ENCODE assay signal across 27 cellular contexts in the genomic region with DNA sequence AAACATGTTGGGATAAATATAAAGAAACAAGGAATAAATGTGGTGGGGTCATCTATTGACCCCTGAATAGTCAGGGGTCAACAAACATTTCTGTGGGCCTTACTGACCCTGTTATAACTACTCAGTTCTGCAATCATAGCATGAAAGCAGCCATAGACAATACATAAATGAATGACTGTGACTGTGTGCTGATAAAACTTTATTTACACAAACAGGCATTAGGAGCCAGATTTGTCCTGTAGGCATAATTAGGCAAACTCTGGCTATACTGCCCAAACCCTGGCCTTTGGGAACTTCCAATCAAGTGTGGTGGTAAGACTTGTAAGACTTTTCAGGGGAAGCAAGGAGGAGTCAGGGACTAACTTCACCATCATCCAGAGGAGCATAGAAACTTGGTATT.
"Had no signal": no experiment of that assay in that cellular context is flagged by ENCODE, and none has a peak within 500 bp of the region (broad histone marks: within the 10 kb centered on the region; RNA-seq: fewer than 3 reads in every experiment).

No MANE protein-coding gene starts in this region.

- ATAC-seq: stimulated activated effector memory CD8-positive, alpha-beta T cell treated with anti-CD3 and anti-CD28 coated beads, Interleukin-12 subunit alpha, Interleukin-12 subunit beta, amount 100 ng/mL, for 72 hours; stimulated activated memory B cell treated with anti-CD40 and anti-IgM and Interleukin-4, amounts not matched to agents 10 μg/mL and 1 μg/mL and 100 μg/mL, for 72 hours; stimulated activated naive B cell treated with anti-CD40 and anti-IgM and Interleukin-4, amounts not matched to agents 10 μg/mL and 1 μg/mL and 100 μg/mL, for 72 hours; stimulated activated naive CD8-positive, alpha-beta T cell treated with anti-CD3 and anti-CD28 coated beads, Interleukin-15, amount 100 ng/mL, for 72 hours; stimulated activated naive CD8-positive, alpha-beta T cell treated with anti-CD3 and anti-CD28 coated beads, Interleukin-15, Interleukin-2, amounts not matched to agents 100 U/mL and 50 U/mL, for 24 hours; upper lobe of right lung had no signal

- H3K27me3 ChIP-seq: stomach, suprapubic skin, testis, thyroid gland, tibial artery, tibial nerve, transverse colon, upper lobe of left lung, upper lobe of right lung, uterus, vagina had no signal

- FAIRE-seq: urothelium cell line had no signal

- DNase-seq: stimulated activated CD4-positive, alpha-beta T cell treated with anti-CD3 and anti-CD28 coated beads, Interleukin-2, amount 100 ng/mL, for 48 hours; stimulated activated CD4-positive, alpha-beta T cell treated with anti-CD3 and anti-CD28 coated beads, Interleukin-4, amount 100 ng/mL, for 1 hour; stimulated activated CD4-positive, alpha-beta T cell treated with anti-CD3 and anti-CD28 coated beads, Interleukin-4, amount 100 ng/mL, for 24 hours; stimulated activated CD4-positive, alpha-beta T cell treated with anti-CD3 and anti-CD28 coated beads, Interleukin-4, amount 100 ng/mL, for 4 hours; stimulated activated CD8-positive, alpha-beta memory T cell treated with anti-CD3 and anti-CD28 coated beads, Interleukin-4, amount 100 ng/mL, for 48 hours; stimulated activated naive B cell treated with anti-CD40 and anti-IgM and Interleukin-4, amounts not matched to agents 10 μg/mL and 1 μg/mL and 100 μg/mL, for 72 hours; stimulated activated naive CD4-positive, alpha-beta T cell; stimulated activated naive CD4-positive, alpha-beta T cell treated with Interleukin-2 at 50 U/mL for 16 hours; stimulated activated naive CD8-positive, alpha-beta T cell treated with anti-CD3 and anti-CD28 coated beads, Interleukin-15, amount 100 ng/mL, for 72 hours; stimulated activated naive CD8-positive, alpha-beta T cell treated with anti-CD3 and anti-CD28 coated beads, Interleukin-15, Interleukin-2, amounts not matched to agents 100 U/mL and 50 U/mL, for 24 hours; stomach; substantia nigra; testis; thyroid gland; tibial artery; transverse colon; trophoblast cell; upper lobe of left lung; upper lobe of right lung; uterus had no signal

- H3K36me3 ChIP-seq: stomach, suprapubic skin, thoracic aorta, thyroid gland, tibial artery, tibial nerve, transverse colon, upper lobe of left lung, upper lobe of right lung, uterus, vagina had no signal

- H3K4me1 ChIP-seq: stomach, suprapubic skin, testis, tibial artery, tibial nerve, transverse colon, upper lobe of left lung, upper lobe of right lung, uterus, vagina had no signal

- H3K9me3 ChIP-seq: stomach, suprapubic skin, testis, thoracic aorta, thyroid gland, tibial artery, tibial nerve, transverse colon, upper lobe of left lung, upper lobe of right lung, uterus, vagina had no signal

- H3K4me3 ChIP-seq: stomach, suprapubic skin, testis, thoracic aorta, thyroid gland, tibial artery, tibial nerve, transverse colon, upper lobe of left lung, upper lobe of right lung, uterus, vagina had no signal

- H3K27ac ChIP-seq: stomach, suprapubic skin, testis, thoracic aorta, thyroid gland, tibial artery, tibial nerve, transverse colon, upper lobe of left lung, upper lobe of right lung, uterus, vagina had no signal
